In the genomic region with DNA sequence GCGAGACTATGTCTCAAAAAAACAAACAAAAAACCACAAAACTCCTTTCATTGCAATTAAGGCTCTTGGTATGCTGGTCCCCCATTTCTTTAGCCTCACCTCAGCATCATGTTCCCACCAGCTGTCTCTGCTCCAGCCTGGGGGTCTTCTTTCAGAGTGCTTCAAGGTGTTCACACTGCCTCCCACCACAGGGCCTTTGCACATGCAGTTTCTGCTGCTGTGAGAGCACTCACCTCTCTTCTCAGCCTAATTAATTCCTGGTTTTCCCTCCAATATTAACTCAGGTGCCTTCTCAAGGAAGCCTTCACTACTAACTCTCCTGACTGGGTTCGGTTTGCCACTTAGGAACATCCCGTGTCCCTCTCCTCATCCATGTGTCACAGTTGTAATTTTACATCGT, we compare ENCODE assay signal across 2 cellular contexts.
A peak's percentile ranks its signal among the peaks of the same experiment; 100 is the strongest.
TF ChIP-seq lines count a peak whose summit lies in the region.

No MANE protein-coding gene starts in this region.

TF ChIP-seq in K562, 482 proteins besides CTCF, POLR2A, EP300 and RAD21:
- no peak for TF ChIP-seq CBX5 (IDR thresholded peaks at IDR 0.05; ENCODE audit: borderline replicate concordance, low read depth)
- TF ChIP-seq SNIP1 (IDR thresholded peaks at IDR 0.05; ENCODE audit: low read depth): no peak
- peak; percentile 50 for TF ChIP-seq RBM25 (IDR thresholded peaks at IDR 0.05; ENCODE audit: low read depth, low read length, severe bottlenecking)
- TF ChIP-seq, protein P1, sequence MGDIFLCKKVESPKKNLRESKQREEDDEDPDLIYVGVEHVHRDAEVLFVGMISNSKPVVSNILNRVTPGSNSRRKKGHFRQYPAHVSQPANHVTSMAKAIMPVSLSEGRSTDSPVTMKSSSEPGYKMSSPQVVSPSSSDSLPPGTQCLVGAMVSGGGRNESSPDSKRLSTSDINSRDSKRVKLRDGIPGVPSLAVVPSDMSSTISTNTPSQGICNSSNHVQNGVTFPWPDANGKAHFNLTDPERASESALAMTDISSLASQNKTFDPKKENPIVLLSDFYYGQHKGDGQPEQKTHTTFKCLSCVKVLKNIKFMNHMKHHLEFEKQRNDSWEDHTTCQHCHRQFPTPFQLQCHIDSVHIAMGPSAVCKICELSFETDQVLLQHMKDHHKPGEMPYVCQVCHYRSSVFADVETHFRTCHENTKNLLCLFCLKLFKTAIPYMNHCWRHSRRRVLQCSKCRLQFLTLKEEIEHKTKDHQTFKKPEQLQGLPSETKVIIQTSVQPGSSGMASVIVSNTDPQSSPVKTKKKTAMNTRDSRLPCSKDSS (IDR thresholded peaks at IDR 0.05; ENCODE audit: low read depth, partially characterized antibody): no peak
- TF ChIP-seq, protein P2, sequence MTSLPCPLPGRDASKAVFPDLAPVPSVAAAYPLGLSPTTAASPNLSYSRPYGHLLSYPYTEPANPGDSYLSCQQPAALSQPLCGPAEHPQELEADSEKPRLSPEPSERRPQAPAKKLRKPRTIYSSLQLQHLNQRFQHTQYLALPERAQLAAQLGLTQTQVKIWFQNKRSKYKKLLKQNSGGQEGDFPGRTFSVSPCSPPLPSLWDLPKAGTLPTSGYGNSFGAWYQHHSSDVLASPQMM (CRISPR knock-in tag; IDR thresholded peaks at IDR 0.05): no peak
TF ChIP-seq in K562: peak in this region for 1.

TF ChIP-seq in SK-N-SH, 30 proteins besides CTCF, POLR2A, EP300 and RAD21:
- TF ChIP-seq YY1 (IDR thresholded peaks at IDR 0.05; ENCODE audit: low read depth) (no peak), FOXM1 (IDR thresholded peaks at IDR 0.05; ENCODE audit: low read depth) (no peak), NFIC (IDR thresholded peaks at IDR 0.05; ENCODE audit: borderline replicate concordance) (no peak), FOSL2 (IDR thresholded peaks at IDR 0.05; ENCODE audit: borderline replicate concordance, low read depth) (no peak), GABPA (IDR thresholded peaks at IDR 0.05; ENCODE audit: low read depth) (no peak), RFX5 (IDR thresholded peaks at IDR 0.05; ENCODE audit: low read length) (no peak), JUND (IDR thresholded peaks at IDR 0.05) (no peak), CHD2 (IDR thresholded peaks at IDR 0.05; ENCODE audit: low read length, partially characterized antibody) (no peak), TEAD4 (IDR thresholded peaks at IDR 0.05; ENCODE audit: borderline replicate concordance, insufficient read depth) (no peak), TAF1 (IDR thresholded peaks at IDR 0.05; ENCODE audit: borderline replicate concordance, low read depth, low read length) (no peak), MAX (IDR thresholded peaks at IDR 0.05; ENCODE audit: low read depth) (no peak), EZH2phosphoT487 (IDR thresholded peaks at IDR 0.05; ENCODE audit: borderline replicate concordance, low read depth) (no peak), MXI1 (IDR thresholded peaks at IDR 0.05; ENCODE audit: low read depth, low read length) (no peak), ELF1 (IDR thresholded peaks at IDR 0.05) (no peak), POLR2AphosphoS5 (IDR thresholded peaks at IDR 0.05; ENCODE audit: low read depth, low read length) (no peak), FOXJ3 (CRISPR knock-in tag; IDR thresholded peaks at IDR 0.05) (no peak), RXRA (IDR thresholded peaks at IDR 0.05; ENCODE audit: borderline replicate concordance, low read depth) (no peak)
- TF ChIP-seq, protein P3, sequence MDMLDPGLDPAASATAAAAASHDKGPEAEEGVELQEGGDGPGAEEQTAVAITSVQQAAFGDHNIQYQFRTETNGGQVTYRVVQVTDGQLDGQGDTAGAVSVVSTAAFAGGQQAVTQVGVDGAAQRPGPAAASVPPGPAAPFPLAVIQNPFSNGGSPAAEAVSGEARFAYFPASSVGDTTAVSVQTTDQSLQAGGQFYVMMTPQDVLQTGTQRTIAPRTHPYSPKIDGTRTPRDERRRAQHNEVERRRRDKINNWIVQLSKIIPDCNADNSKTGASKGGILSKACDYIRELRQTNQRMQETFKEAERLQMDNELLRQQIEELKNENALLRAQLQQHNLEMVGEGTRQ (IDR thresholded peaks at IDR 0.05; ENCODE audit: borderline replicate concordance, low read depth, low read length): no peak
- TF ChIP-seq, protein P4, sequence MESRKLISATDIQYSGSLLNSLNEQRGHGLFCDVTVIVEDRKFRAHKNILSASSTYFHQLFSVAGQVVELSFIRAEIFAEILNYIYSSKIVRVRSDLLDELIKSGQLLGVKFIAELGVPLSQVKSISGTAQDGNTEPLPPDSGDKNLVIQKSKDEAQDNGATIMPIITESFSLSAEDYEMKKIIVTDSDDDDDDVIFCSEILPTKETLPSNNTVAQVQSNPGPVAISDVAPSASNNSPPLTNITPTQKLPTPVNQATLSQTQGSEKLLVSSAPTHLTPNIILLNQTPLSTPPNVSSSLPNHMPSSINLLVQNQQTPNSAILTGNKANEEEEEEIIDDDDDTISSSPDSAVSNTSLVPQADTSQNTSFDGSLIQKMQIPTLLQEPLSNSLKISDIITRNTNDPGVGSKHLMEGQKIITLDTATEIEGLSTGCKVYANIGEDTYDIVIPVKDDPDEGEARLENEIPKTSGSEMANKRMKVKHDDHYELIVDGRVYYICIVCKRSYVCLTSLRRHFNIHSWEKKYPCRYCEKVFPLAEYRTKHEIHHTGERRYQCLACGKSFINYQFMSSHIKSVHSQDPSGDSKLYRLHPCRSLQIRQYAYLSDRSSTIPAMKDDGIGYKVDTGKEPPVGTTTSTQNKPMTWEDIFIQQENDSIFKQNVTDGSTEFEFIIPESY (IDR thresholded peaks at IDR 0.05; ENCODE audit: borderline replicate concordance, low read depth): no peak
- TF ChIP-seq, protein P5, sequence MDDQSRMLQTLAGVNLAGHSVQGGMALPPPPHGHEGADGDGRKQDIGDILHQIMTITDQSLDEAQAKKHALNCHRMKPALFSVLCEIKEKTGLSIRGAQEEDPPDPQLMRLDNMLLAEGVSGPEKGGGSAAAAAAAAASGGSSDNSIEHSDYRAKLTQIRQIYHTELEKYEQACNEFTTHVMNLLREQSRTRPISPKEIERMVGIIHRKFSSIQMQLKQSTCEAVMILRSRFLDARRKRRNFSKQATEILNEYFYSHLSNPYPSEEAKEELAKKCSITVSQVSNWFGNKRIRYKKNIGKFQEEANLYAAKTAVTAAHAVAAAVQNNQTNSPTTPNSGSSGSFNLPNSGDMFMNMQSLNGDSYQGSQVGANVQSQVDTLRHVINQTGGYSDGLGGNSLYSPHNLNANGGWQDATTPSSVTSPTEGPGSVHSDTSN (IDR thresholded peaks at IDR 0.05): no peak
